In the genomic region with DNA sequence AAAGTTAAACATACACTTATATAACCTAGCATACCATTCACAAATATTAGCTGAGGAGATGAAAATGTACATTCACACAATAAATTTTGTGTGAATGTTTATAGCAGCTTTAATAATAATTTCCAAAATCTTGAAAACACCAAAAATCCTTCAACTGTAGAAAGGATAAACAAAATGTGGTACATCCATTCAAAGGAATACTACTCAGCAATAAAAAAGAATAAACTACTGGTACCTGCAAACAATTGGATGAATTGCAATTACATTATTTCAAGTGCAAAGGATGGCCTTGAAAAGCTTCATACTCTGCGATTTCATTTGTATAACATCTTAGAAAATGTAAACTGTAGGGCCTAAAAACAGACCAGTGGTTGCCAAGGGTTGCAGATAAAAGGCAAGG, we compare ENCODE assay signal across 11 cellular contexts. TPM values are rescaled to one million over a fixed set of nuclear protein-coding genes. Genes with fewer than 3 reads are reported as not detected.
"Had no signal": no experiment of that assay in that cellular context is flagged by ENCODE, and none has a peak within 500 bp of the region (broad histone marks: within the 10 kb centered on the region; RNA-seq: fewer than 3 reads in every experiment).

No MANE protein-coding gene starts in this region.

- DNase-seq: GM23248, GOT3, H9, HCEC 1CT, HFFc6, KBM-7 had no signal

- H3K9ac ChIP-seq: GM23248, KMS-11 had no signal

- H3K4me3 ChIP-seq: GM23248 had no signal

- H3K4me2 ChIP-seq: KMS-11 had no signal

- ATAC-seq: HepG2 had no signal

- FAIRE-seq: H54, HepG2 had no signal

- H3K27ac ChIP-seq: GM23248, HL-60, KMS-11 had no signal

RNA-seq across cellular contexts. Expression of a gene that starts 11.7 kb away (rescaled TPM):
- total RNA-seq: HepG2, HT1080 had no signal
- polyA plus RNA-seq: HepG2 had no signal
